ENCODE assay signal across 26 cellular contexts in genomic region chr4:169279111-169279510, GRCh38.
"Had no signal": no experiment of that assay in that cellular context is flagged by ENCODE, and none has a peak within 500 bp of the region (broad histone marks: within the 10 kb centered on the region; RNA-seq: fewer than 3 reads in every experiment).

No MANE protein-coding gene starts in this region.

- H3K36me3 Mint-ChIP-seq: activated naive CD8-positive, alpha-beta T cell; natural killer cell had no signal

- H3K4me1 Mint-ChIP-seq: natural killer cell had no signal

- H3K27ac ChIP-seq: body of pancreas, coronary artery, lower lobe of right lung, tibial nerve, WERI-Rb-1 had no signal

- H3K4me3 ChIP-seq: body of pancreas, coronary artery, lower lobe of right lung, tibial nerve had no signal

- H3K9me3 ChIP-seq: body of pancreas, lower lobe of right lung, tibial nerve had no signal

- DNase-seq: activated CD4-positive, alpha-beta T cell treated with anti-CD3 and anti-CD28 coated beads for 1 hour; activated gamma-delta T cell treated with Interleukin-2 at 50 U/mL for 16 hours; amygdala; body of pancreas; central memory CD4-positive, alpha-beta T cell; effector CD4-positive, alpha-beta T cell; foreskin melanocyte; glutamatergic neuron; hippocampal formation; islet precursor cell; left colon; lower lobe of right lung; natural killer cell; stimulated activated CD4-positive, alpha-beta T cell treated with anti-CD3 and anti-CD28 coated beads, Interleukin-12 subunit alpha, Interleukin-12 subunit beta, amount 100 ng/mL, for 4 hours; stimulated activated CD4-positive, alpha-beta T cell treated with anti-CD3 and anti-CD28 coated beads, Interleukin-1b, Interleukin-23, amount 100 ng/mL, for 48 hours; stimulated activated naive CD4-positive, alpha-beta T cell treated with Interleukin-2 at 50 U/mL for 16 hours; substantia nigra; SW 1271; T-helper 2 cell; WERI-Rb-1 had no signal

- FAIRE-seq: urothelium cell line had no signal

- H3K27me3 ChIP-seq: body of pancreas, tibial nerve had no signal

- H3K4me1 ChIP-seq: lower lobe of right lung, tibial nerve had no signal

- ATAC-seq: body of pancreas, esophagus mucosa, left colon, lower lobe of right lung, natural killer cell had no signal

- H3K4me3 Mint-ChIP-seq: activated naive CD8-positive, alpha-beta T cell; activated T-helper 1 cell treated with anti-CD3 and anti-CD28 coated beads, Interleukin-12 subunit alpha, Interleukin-12 subunit beta, Interleukin-2, Interleukin-4 antibody, amounts not matched to agents 30 ng/mL and 10 ng/mL and 1 ng/mL, durations not matched to agents 14 hours and 24 hours and 36 hours; natural killer cell had no signal

- H3K9me3 Mint-ChIP-seq: activated T-helper 1 cell treated with anti-CD3 and anti-CD28 coated beads, Interleukin-12 subunit alpha, Interleukin-12 subunit beta, Interleukin-2, Interleukin-4 antibody, amounts not matched to agents 30 ng/mL and 10 ng/mL and 1 ng/mL, durations not matched to agents 14 hours and 24 hours and 36 hours; natural killer cell had no signal

- H3K27ac Mint-ChIP-seq: activated naive CD8-positive, alpha-beta T cell; activated T-helper 1 cell treated with anti-CD3 and anti-CD28 coated beads, Interleukin-12 subunit alpha, Interleukin-12 subunit beta, Interleukin-2, Interleukin-4 antibody, amounts not matched to agents 30 ng/mL and 10 ng/mL and 1 ng/mL, durations not matched to agents 14 hours and 24 hours and 36 hours; natural killer cell had no signal
